ENCODE assay signal across 26 cellular contexts in the genomic region with DNA sequence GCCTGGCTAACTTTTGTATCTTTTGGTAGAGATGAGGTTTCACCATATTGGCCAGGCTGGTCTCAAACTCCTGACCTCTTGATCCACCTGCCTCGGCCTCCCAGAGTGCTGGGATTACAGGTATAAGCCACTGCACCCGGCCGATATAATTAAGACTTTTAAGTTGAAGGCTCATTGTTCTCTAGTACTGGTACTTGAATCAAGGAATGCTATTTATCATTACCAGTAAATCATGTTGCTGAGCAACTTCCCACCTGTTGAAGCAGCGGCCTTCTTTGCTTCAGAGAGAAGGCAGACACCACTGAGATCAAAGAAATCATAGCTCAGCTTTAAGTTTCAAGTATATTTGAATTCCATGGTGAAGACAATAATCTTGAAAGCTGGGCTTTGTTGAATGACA. TPM values are rescaled to one million over a fixed set of nuclear protein-coding genes. Genes with fewer than 3 reads are reported as not detected.
"Had no signal": no experiment of that assay in that cellular context is flagged by ENCODE, and none has a peak within 500 bp of the region (broad histone marks: within the 10 kb centered on the region; RNA-seq: fewer than 3 reads in every experiment).

No MANE protein-coding gene starts in this region.

- H3K36me3 Mint-ChIP-seq: immature natural killer cell; memory B cell; naive thymus-derived CD4-positive, alpha-beta T cell; natural killer cell treated with Interleukin-12 subunit alpha and Interleukin-12 subunit beta and Interleukin-15 and Interleukin-18, amount 100 ng/mL, for 72 hours had no signal

- H3K4me3 Mint-ChIP-seq: immature natural killer cell; memory B cell; naive thymus-derived CD4-positive, alpha-beta T cell; natural killer cell treated with Interleukin-12 subunit alpha and Interleukin-12 subunit beta and Interleukin-15 and Interleukin-18, amount 100 ng/mL, for 72 hours; stimulated activated naive CD8-positive, alpha-beta T cell treated with anti-CD3 and anti-CD28 coated beads, Interleukin-15, Interleukin-2, amounts not matched to agents 100 ng/mL and 50 ng/mL, for 24 hours had no signal

- H3K36me3 ChIP-seq: left ventricle myocardium inferior, ovary, right atrium auricular region, right lobe of liver, suprapubic skin, thoracic aorta, tibial artery, vagina had no signal

- H3K4me3 ChIP-seq: left ventricle myocardium inferior, mucosa of descending colon, ovary, right atrium auricular region, right lobe of liver, smooth muscle cell, suprapubic skin, thoracic aorta, tibial artery, vagina had no signal

- H3K9me3 Mint-ChIP-seq: immature natural killer cell; memory B cell; naive thymus-derived CD4-positive, alpha-beta T cell; natural killer cell treated with Interleukin-12 subunit alpha and Interleukin-12 subunit beta and Interleukin-15 and Interleukin-18, amount 100 ng/mL, for 72 hours; stimulated activated naive CD8-positive, alpha-beta T cell treated with anti-CD3 and anti-CD28 coated beads, Interleukin-15, Interleukin-2, amounts not matched to agents 100 ng/mL and 50 ng/mL, for 24 hours had no signal

- H3K9me3 ChIP-seq: left ventricle myocardium inferior, mucosa of descending colon, ovary, right atrium auricular region, right lobe of liver, suprapubic skin, thoracic aorta, tibial artery, vagina had no signal

- ATAC-seq: left colon; naive thymus-derived CD4-positive, alpha-beta T cell; natural killer cell treated with Interleukin-12 subunit alpha and Interleukin-12 subunit beta and Interleukin-15 and Interleukin-18, amount 100 ng/mL, for 72 hours had no signal

- H3K4me1 Mint-ChIP-seq: immature natural killer cell had no signal

- H3K4me1 ChIP-seq: right lobe of liver, suprapubic skin, vagina had no signal

- H3K27me3 ChIP-seq: ovary, right atrium auricular region, right lobe of liver, suprapubic skin, tibial artery, vagina had no signal

- DNase-seq: hypothalamus; immature natural killer cell; kidney; left colon; left ventricle myocardium inferior; midbrain; mucosa of descending colon; naive thymus-derived CD4-positive, alpha-beta T cell; ovary; right lobe of liver; stimulated activated CD4-positive, alpha-beta T cell treated with anti-CD3 and anti-CD28 coated beads, Interleukin-1b, Interleukin-23, amount 100 ng/mL, for 48 hours; stimulated activated CD4-positive, alpha-beta T cell treated with anti-CD3 and anti-CD28 coated beads, Interleukin-2, amount 100 ng/mL, for 48 hours; stimulated activated naive CD4-positive, alpha-beta T cell; tibial artery; trophoblast cell had no signal

- H3K27me3 Mint-ChIP-seq: memory B cell had no signal

- H3K27ac ChIP-seq: left ventricle myocardium inferior, ovary, right atrium auricular region, right lobe of liver, suprapubic skin, thoracic aorta, tibial artery, vagina had no signal

- FAIRE-seq: islet of Langerhans, kidney had no signal

- H3K27ac Mint-ChIP-seq: immature natural killer cell; memory B cell; naive thymus-derived CD4-positive, alpha-beta T cell; natural killer cell treated with Interleukin-12 subunit alpha and Interleukin-12 subunit beta and Interleukin-15 and Interleukin-18, amount 100 ng/mL, for 72 hours; stimulated activated naive CD8-positive, alpha-beta T cell treated with anti-CD3 and anti-CD28 coated beads, Interleukin-15, Interleukin-2, amounts not matched to agents 100 ng/mL and 50 ng/mL, for 24 hours had no signal

RNA-seq across cellular contexts. Expression of gene TMEM163, which starts 58.8 kb away (rescaled TPM):
- total RNA-seq: lung microvascular endothelial cell, myocyte, smooth muscle cell, vagina had no signal
